ENCODE assay signal across 8 cellular contexts in the genomic region with DNA sequence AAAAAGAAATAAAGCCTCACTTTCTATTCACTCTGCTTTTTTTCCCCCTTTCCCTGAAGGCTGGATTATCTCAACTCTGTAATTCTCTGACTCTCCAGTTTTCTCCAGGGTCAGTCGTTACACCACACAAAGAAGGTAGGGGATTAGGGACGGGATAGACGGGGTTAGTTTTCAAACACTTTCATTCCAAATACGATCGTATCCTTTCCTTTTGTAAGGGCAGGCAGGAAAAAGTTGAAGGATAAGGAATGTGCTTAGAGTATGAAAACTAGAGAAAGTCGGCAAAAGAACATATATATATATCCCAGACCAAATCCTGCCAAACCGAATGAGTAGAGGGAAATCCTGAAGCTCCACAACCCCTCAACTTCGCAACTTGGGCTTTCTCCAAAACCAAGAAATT. TPM values are rescaled to one million over a fixed set of nuclear protein-coding genes. Genes with fewer than 3 reads are reported as not detected.
DNase-seq lines count a peak whose midpoint lies in the region; ATAC-seq and TF ChIP-seq lines count a peak whose summit lies in the region.

No MANE protein-coding gene starts in this region.

- H3K36me3 ChIP-seq in adrenal gland (replicated peaks in 1 of 2) (peaks cover 0 to 22% of the 10 kb centered on the region in 2 donors), liver (ENCODE audit: control insufficient read depth in 4 of 4, insufficient read depth in 3 of 4, low read depth in 1 of 4, low read length in 3 of 4) (peaks cover 6 to 17% (median 12%) of the 10 kb centered on the region in 4 donors), thoracic aorta (peaks cover 15% of the 10 kb centered on the region)

- H3K4me1 Mint-ChIP-seq in activated CD8-positive, alpha-beta memory T cell treated with anti-CD3 and anti-CD28 coated beads, Interleukin-2, amount 10 ng/mL, durations not matched to agents 7 days and 5 days = peaks cover 65% of the 10 kb centered on the region

- peak overlapping the region; percentile 93 for H3K27ac Mint-ChIP-seq in activated CD8-positive, alpha-beta memory T cell treated with anti-CD3 and anti-CD28 coated beads, Interleukin-2, amount 10 ng/mL, durations not matched to agents 7 days and 5 days

- no peak for ATAC-seq in activated CD8-positive, alpha-beta memory T cell treated with anti-CD3 and anti-CD28 coated beads, Interleukin-2, amount 10 ng/mL, durations not matched to agents 7 days and 5 days
- ATAC-seq in thoracic aorta (ENCODE audit: insufficient number of reproducible peaks, low FRiP score, low read depth) = no peak

- 0 to 1% (median 0%) methylated on average over 8 of the region's 8 CpGs for WGBS in adrenal gland, 4 donors
- WGBS in liver = 2% methylated on average over 8 of the region's 8 CpGs

- H3K4me1 ChIP-seq in adrenal gland (replicated peaks in 1 of 2) (peaks cover 13 to 47% of the 10 kb centered on the region in 2 donors), liver (ENCODE audit: control insufficient read depth in 4 of 4, insufficient read depth in 4 of 4, low read length in 3 of 4) (peaks cover 4 to 46% (median 35%) of the 10 kb centered on the region in 4 donors), thoracic aorta (ENCODE audit: control insufficient read depth in 1 of 2, low read depth in 2 of 2) (peaks cover 21 to 34% of the 10 kb centered on the region in 2 donors)

- peak overlapping the region; percentile 98 for H3K4me3 Mint-ChIP-seq in activated CD8-positive, alpha-beta memory T cell treated with anti-CD3 and anti-CD28 coated beads, Interleukin-2, amount 10 ng/mL, durations not matched to agents 7 days and 5 days

- TF ChIP-seq CTCF in adrenal gland (IDR thresholded peaks at IDR 0.05) (no peak), liver (IDR thresholded peaks at IDR 0.05; ENCODE audit: low read depth, low read length, missing input control) (no peak), thoracic aorta (IDR thresholded peaks at IDR 0.05) (no peak)

- H3K9ac ChIP-seq in liver (ENCODE audit: low read depth in 1 of 2, low read length in 2 of 2) = peak overlapping the region; percentile 50 to 88

- H3K27ac ChIP-seq in adrenal gland = peak overlapping the region; percentile 76 to 87 (median 82)
- peak overlapping the region; percentile 75 to 85 for H3K27ac ChIP-seq in liver (ENCODE audit: low read depth in 1 of 2, low read length in 2 of 2)
- H3K27ac ChIP-seq in thoracic aorta = peak overlapping the region; percentile 85 to 88

- H3K36me3 Mint-ChIP-seq in activated CD8-positive, alpha-beta memory T cell treated with anti-CD3 and anti-CD28 coated beads, Interleukin-2, amount 10 ng/mL, durations not matched to agents 7 days and 5 days = peaks cover 32% of the 10 kb centered on the region

- TF ChIP-seq POLR2A in adrenal gland (IDR thresholded peaks at IDR 0.05) = no peak

- intact Hi-C loops in adrenal gland (cut with DNase I) = loop anchor here in 1 of 2 donors (5.0 kb wide), 1 partner anchor 35 kb away; no protein-coding TSS in a partner anchor

- DNase-seq in activated CD8-positive, alpha-beta memory T cell treated with anti-CD3 and anti-CD28 coated beads, Interleukin-2, amount 10 ng/mL, durations not matched to agents 7 days and 5 days = no peak
- no peak for DNase-seq in activated CD8-positive, alpha-beta memory T cell treated with anti-CD3 and anti-CD28 coated beads, Interleukin-2, amount 50 U/mL, for 4 hours
- DNase-seq in adrenal gland (no peak), thoracic aorta (ENCODE audit: low spot score) (no peak), OCI-M2 (lab: John Stamatoyannopoulos, UW; ENCODE audit: unreplicated experiment) (no peak), NCI-H2081 (lab: John Stamatoyannopoulos, UW) (no peak), OCI-M1 (lab: John Stamatoyannopoulos, UW) (no peak)

- H3K27me3 Mint-ChIP-seq in activated CD8-positive, alpha-beta memory T cell treated with anti-CD3 and anti-CD28 coated beads, Interleukin-2, amount 10 ng/mL, durations not matched to agents 7 days and 5 days = no peaks in the 10 kb centered on the region

- H3K27me3 ChIP-seq in adrenal gland (no peaks in the 10 kb centered on the region), liver (ENCODE audit: control insufficient read depth in 4 of 4, insufficient read depth in 4 of 4, low read length in 3 of 4) (no peaks in the 10 kb centered on the region), thoracic aorta (replicated peaks; ENCODE audit: insufficient read depth) (no peaks in the 10 kb centered on the region)

- peak overlapping the region in 2 of 4 donors; percentile 15 to 49 for H3K4me3 ChIP-seq in adrenal gland
- H3K4me3 ChIP-seq in liver (ENCODE audit: low read depth in 1 of 3, low read length in 3 of 3) = peak overlapping the region in 2 of 3 donors; percentile 18 to 29
- peak overlapping the region; percentile 80 for H3K4me3 ChIP-seq in thoracic aorta

- H3K9me3 ChIP-seq in adrenal gland (replicated peaks in 1 of 3) = no peaks in the 10 kb centered on the region
- no peaks in the 10 kb centered on the region for H3K9me3 ChIP-seq in liver (ENCODE audit: control insufficient read depth in 4 of 4, low read length in 3 of 4)
- no peaks in the 10 kb centered on the region for H3K9me3 ChIP-seq in thoracic aorta

- no peaks in the 10 kb centered on the region for H3K9me3 Mint-ChIP-seq in activated CD8-positive, alpha-beta memory T cell treated with anti-CD3 and anti-CD28 coated beads, Interleukin-2, amount 10 ng/mL, durations not matched to agents 7 days and 5 days (ENCODE audit: low read depth)

- TF ChIP-seq RAD21 in liver (IDR thresholded peaks at IDR 0.05) = no peak

- CTCF ChIA-PET in activated CD8-positive, alpha-beta memory T cell treated with anti-CD3 and anti-CD28 coated beads, Interleukin-2, amount 10 ng/mL, durations not matched to agents 7 days and 5 days (lab: Charles Lee) = interaction anchor here (0.6 to 8.8 kb wide), 18 partner anchors 8 to 397 kb away, joined by 3 to 151 read pairs (median 8); partner anchors contain the start of genes MYL6, MYL6B, PA2G4 and RNF41

TF ChIP-seq in liver, 16 proteins besides CTCF, POLR2A, EP300 and RAD21 (continues in another document):
- TF ChIP-seq YY1 (IDR thresholded peaks at IDR 0.05) (no peak), HNF4G (IDR thresholded peaks at IDR 0.05) (no peak)
- TF ChIP-seq, protein P1, sequence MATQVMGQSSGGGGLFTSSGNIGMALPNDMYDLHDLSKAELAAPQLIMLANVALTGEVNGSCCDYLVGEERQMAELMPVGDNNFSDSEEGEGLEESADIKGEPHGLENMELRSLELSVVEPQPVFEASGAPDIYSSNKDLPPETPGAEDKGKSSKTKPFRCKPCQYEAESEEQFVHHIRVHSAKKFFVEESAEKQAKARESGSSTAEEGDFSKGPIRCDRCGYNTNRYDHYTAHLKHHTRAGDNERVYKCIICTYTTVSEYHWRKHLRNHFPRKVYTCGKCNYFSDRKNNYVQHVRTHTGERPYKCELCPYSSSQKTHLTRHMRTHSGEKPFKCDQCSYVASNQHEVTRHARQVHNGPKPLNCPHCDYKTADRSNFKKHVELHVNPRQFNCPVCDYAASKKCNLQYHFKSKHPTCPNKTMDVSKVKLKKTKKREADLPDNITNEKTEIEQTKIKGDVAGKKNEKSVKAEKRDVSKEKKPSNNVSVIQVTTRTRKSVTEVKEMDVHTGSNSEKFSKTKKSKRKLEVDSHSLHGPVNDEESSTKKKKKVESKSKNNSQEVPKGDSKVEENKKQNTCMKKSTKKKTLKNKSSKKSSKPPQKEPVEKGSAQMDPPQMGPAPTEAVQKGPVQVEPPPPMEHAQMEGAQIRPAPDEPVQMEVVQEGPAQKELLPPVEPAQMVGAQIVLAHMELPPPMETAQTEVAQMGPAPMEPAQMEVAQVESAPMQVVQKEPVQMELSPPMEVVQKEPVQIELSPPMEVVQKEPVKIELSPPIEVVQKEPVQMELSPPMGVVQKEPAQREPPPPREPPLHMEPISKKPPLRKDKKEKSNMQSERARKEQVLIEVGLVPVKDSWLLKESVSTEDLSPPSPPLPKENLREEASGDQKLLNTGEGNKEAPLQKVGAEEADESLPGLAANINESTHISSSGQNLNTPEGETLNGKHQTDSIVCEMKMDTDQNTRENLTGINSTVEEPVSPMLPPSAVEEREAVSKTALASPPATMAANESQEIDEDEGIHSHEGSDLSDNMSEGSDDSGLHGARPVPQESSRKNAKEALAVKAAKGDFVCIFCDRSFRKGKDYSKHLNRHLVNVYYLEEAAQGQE (IDR thresholded peaks at IDR 0.05) = no peak

RNA-seq across cellular contexts. Expression of gene ESYT1, which starts 0.6 kb away (rescaled TPM):
- 100 to 1,000 TPM; 225 to 241 TPM for total RNA-seq in activated CD8-positive, alpha-beta memory T cell treated with anti-CD3 and anti-CD28 coated beads, Interleukin-2, amount 10 ng/mL, durations not matched to agents 7 days and 5 days
- total RNA-seq in adrenal gland (100 to 1,000 TPM in 7 of 8 donors, 10 to 100 TPM in 1; 95.5 to 156 (median 127) TPM), liver (10 to 100 TPM; 59.5 to 93.5 TPM), thoracic aorta (100 to 1,000 TPM; 113 to 128 TPM)
- polyA plus RNA-seq in adrenal gland (100 to 1,000 TPM in 1 of 3 donors, 10 to 100 TPM in 2; 27.2 to 103 (median 35.4) TPM), liver (10 to 100 TPM; 41.0 to 58.1 TPM)

RNA-seq across cellular contexts. Expression of gene ZC3H10, which starts 9.4 kb away (rescaled TPM):
- total RNA-seq in activated CD8-positive, alpha-beta memory T cell treated with anti-CD3 and anti-CD28 coated beads, Interleukin-2, amount 10 ng/mL, durations not matched to agents 7 days and 5 days = 10 to 100 TPM; 10.3 to 11.7 TPM
- total RNA-seq in adrenal gland (10 to 100 TPM in 3 of 8 donors, 1 to 10 TPM in 5; 4.3 to 15.0 (median 8.8) TPM), liver (1 to 10 TPM; 2.0 to 5.2 TPM), thoracic aorta (1 to 10 TPM; 4.1 to 7.1 TPM)
- polyA plus RNA-seq in adrenal gland (1 to 10 TPM; 2.2 to 5.5 (median 5.0) TPM), liver (1 to 10 TPM; 1.3 to 1.8 TPM)

RNA-seq across cellular contexts. Expression of gene RPL41, which starts 11.1 kb away (rescaled TPM):
- 1,000 to 10,000 TPM; 3,748 to 4,271 TPM for total RNA-seq in activated CD8-positive, alpha-beta memory T cell treated with anti-CD3 and anti-CD28 coated beads, Interleukin-2, amount 10 ng/mL, durations not matched to agents 7 days and 5 days
- total RNA-seq in adrenal gland (1,000 to 10,000 TPM; 1,635 to 4,364 (median 3,125) TPM), liver (1,000 to 10,000 TPM in 1 of 2 donors, 100 to 1,000 TPM in 1; 979 to 1,323 TPM), thoracic aorta (1,000 to 10,000 TPM in 1 of 2 donors, 100 to 1,000 TPM in 1; 923 to 1,490 TPM)
- polyA plus RNA-seq in adrenal gland (1,000 to 10,000 TPM; 2,153 to 6,204 (median 2,446) TPM), liver (1,000 to 10,000 TPM; 1,640 to 2,155 TPM)

RNA-seq across cellular contexts. Expression of gene PA2G4, which starts 23.1 kb away (rescaled TPM):
- 100 to 1,000 TPM; 293 to 364 TPM for total RNA-seq in activated CD8-positive, alpha-beta memory T cell treated with anti-CD3 and anti-CD28 coated beads, Interleukin-2, amount 10 ng/mL, durations not matched to agents 7 days and 5 days
- total RNA-seq in adrenal gland (100 to 1,000 TPM in 4 of 8 donors, 10 to 100 TPM in 4; 64.1 to 119 (median 95.8) TPM), liver (100 to 1,000 TPM in 1 of 2 donors, 10 to 100 TPM in 1; 74.3 to 148 TPM), thoracic aorta (100 to 1,000 TPM in 1 of 2 donors, 10 to 100 TPM in 1; 53.2 to 111 TPM)
- polyA plus RNA-seq in adrenal gland (100 to 1,000 TPM in 2 of 3 donors, 10 to 100 TPM in 1; 83.3 to 252 (median 106) TPM), liver (10 to 100 TPM; 56.8 to 62.9 TPM)

RNA-seq across cellular contexts. Expression of gene MYL6B, which starts 24.9 kb away (rescaled TPM):
- 10 to 100 TPM; 67.6 to 85.2 TPM for total RNA-seq in activated CD8-positive, alpha-beta memory T cell treated with anti-CD3 and anti-CD28 coated beads, Interleukin-2, amount 10 ng/mL, durations not matched to agents 7 days and 5 days
- total RNA-seq in adrenal gland = 10 to 100 TPM; 28.0 to 89.3 (median 60.0) TPM
- 100 to 1,000 TPM in 2 of 3 donors, 10 to 100 TPM in 1; 33.4 to 129 (median 118) TPM for polyA plus RNA-seq in adrenal gland
- 10 to 100 TPM in 1 of 2 donors, 1 to 10 TPM in 1; 3.7 to 14.2 TPM for total RNA-seq in liver
- polyA plus RNA-seq in liver = 10 to 100 TPM; 11.2 to 13.9 TPM
- total RNA-seq in thoracic aorta = 10 to 100 TPM; 17.1 to 19.1 TPM
